27 cellular contexts compared by ENCODE assay signal in the genomic region with DNA sequence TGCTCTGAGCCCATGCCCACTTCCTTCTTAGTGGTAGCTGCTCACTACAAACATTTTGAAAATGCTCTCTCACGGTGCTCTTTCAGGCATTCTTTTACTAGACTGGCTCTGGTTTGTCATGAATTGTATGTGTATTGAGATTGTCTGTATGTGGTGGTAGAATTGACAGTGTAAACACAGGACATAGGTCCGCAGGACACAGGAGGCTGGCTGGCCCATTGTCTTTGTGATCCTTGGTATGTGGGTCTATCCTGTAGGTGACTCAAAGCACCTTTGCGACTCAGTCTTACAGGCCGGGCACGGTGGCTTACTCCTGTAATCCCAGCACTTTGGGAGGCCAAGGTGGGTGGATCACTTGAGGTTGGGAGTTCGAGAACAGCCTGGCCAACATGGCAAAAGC.
"Had no signal": no experiment of that assay in that cellular context is flagged by ENCODE, and none has a peak within 500 bp of the region (broad histone marks: within the 10 kb centered on the region; RNA-seq: fewer than 3 reads in every experiment).

No MANE protein-coding gene starts in this region.

- H3K9me3 ChIP-seq: ascending aorta, right atrium auricular region, stomach, thyroid gland, upper lobe of left lung had no signal

- H3K27me3 Mint-ChIP-seq: activated naive CD4-positive, alpha-beta T cell treated with anti-CD3 and anti-CD28 coated beads, Interleukin-2, amount 10 ng/mL, durations not matched to agents 7 days and 5 days had no signal

- H3K36me3 ChIP-seq: ascending aorta, brain microvascular endothelial cell, heart right ventricle, right atrium auricular region, stomach, thyroid gland, upper lobe of left lung, WERI-Rb-1 had no signal

- H3K27me3 ChIP-seq: ascending aorta, brain microvascular endothelial cell, foreskin keratinocyte, heart right ventricle, right atrium auricular region, stomach, thyroid gland, upper lobe of left lung had no signal

- H3K4me1 Mint-ChIP-seq: activated CD4-positive, alpha-beta T cell treated with anti-CD3 and anti-CD28 coated beads, Interleukin-2, amount 10 ng/mL, durations not matched to agents 24 days and 14 days; activated naive CD4-positive, alpha-beta T cell treated with anti-CD3 and anti-CD28 coated beads, Interleukin-2, amount 10 ng/mL, durations not matched to agents 7 days and 5 days; activated naive CD8-positive, alpha-beta T cell treated with anti-CD3 and anti-CD28 coated beads, Interleukin-2, amount 10 ng/mL, durations not matched to agents 7 days and 5 days; naive thymus-derived CD8-positive, alpha-beta T cell; stimulated activated memory B cell treated with anti-CD40 and anti-IgM and Interleukin-4, amounts not matched to agents 10 μg/mL and 1 μg/mL and 100 μg/mL, for 72 hours; T-helper 17 cell had no signal

- DNase-seq: activated CD4-positive, alpha-beta memory T cell treated with anti-CD3 and anti-CD28 coated beads for 36 hours; activated CD4-positive, alpha-beta T cell treated with anti-CD3 and anti-CD28 coated beads, Interleukin-2, amount 10 ng/mL, durations not matched to agents 24 days and 14 days; activated CD4-positive, CD25-positive, alpha-beta regulatory T cell treated with anti-CD3 and anti-CD28 coated beads, Interleukin-2, amount 50 U/mL, for 72 hours; activated CD8-positive, alpha-beta memory T cell treated with anti-CD3 and anti-CD28 coated beads, Interleukin-2, amount 50 U/mL, for 4 hours; activated gamma-delta T cell; activated naive CD4-positive, alpha-beta T cell treated with anti-CD3 and anti-CD28 coated beads, Interleukin-2, amount 10 ng/mL, durations not matched to agents 7 days and 5 days; activated naive CD8-positive, alpha-beta T cell treated with anti-CD3 and anti-CD28 coated beads, Interleukin-2, amount 10 ng/mL, durations not matched to agents 7 days and 5 days; activated T-cell treated with anti-CD3 and anti-CD28 coated beads, Interleukin-2, amount 50 U/mL, for 1 hour; brain microvascular endothelial cell; caudate nucleus; foreskin keratinocyte; heart right ventricle; midbrain; naive thymus-derived CD8-positive, alpha-beta T cell; stimulated activated CD4-positive, alpha-beta T cell treated with anti-CD3 and anti-CD28 coated beads, Interleukin-1b, Interleukin-23, amount 100 ng/mL, for 48 hours; stimulated activated CD4-positive, alpha-beta T cell treated with anti-CD3 and anti-CD28 coated beads, Interleukin-4, amount 100 ng/mL, for 4 hours; stimulated activated CD8-positive, alpha-beta memory T cell treated with anti-CD3 and anti-CD28 coated beads, Interleukin-4, amount 100 ng/mL, for 48 hours; stomach; T-helper 17 cell; T1000; upper lobe of left lung; WERI-Rb-1 had no signal

- H3K4me3 Mint-ChIP-seq: activated CD4-positive, alpha-beta memory T cell treated with anti-CD3 and anti-CD28 coated beads for 36 hours; activated CD4-positive, alpha-beta T cell treated with anti-CD3 and anti-CD28 coated beads, Interleukin-2, amount 10 ng/mL, durations not matched to agents 24 days and 14 days; activated naive CD4-positive, alpha-beta T cell treated with anti-CD3 and anti-CD28 coated beads, Interleukin-2, amount 10 ng/mL, durations not matched to agents 7 days and 5 days; activated naive CD8-positive, alpha-beta T cell treated with anti-CD3 and anti-CD28 coated beads, Interleukin-2, amount 10 ng/mL, durations not matched to agents 7 days and 5 days; naive thymus-derived CD8-positive, alpha-beta T cell; stimulated activated memory B cell treated with anti-CD40 and anti-IgM and Interleukin-4, amounts not matched to agents 10 μg/mL and 1 μg/mL and 100 μg/mL, for 72 hours; T-helper 17 cell had no signal

- H3K9me3 Mint-ChIP-seq: activated CD4-positive, alpha-beta memory T cell treated with anti-CD3 and anti-CD28 coated beads for 36 hours; activated CD4-positive, alpha-beta T cell treated with anti-CD3 and anti-CD28 coated beads, Interleukin-2, amount 10 ng/mL, durations not matched to agents 24 days and 14 days; activated naive CD4-positive, alpha-beta T cell treated with anti-CD3 and anti-CD28 coated beads, Interleukin-2, amount 10 ng/mL, durations not matched to agents 7 days and 5 days; activated naive CD8-positive, alpha-beta T cell treated with anti-CD3 and anti-CD28 coated beads, Interleukin-2, amount 10 ng/mL, durations not matched to agents 7 days and 5 days; stimulated activated memory B cell treated with anti-CD40 and anti-IgM and Interleukin-4, amounts not matched to agents 10 μg/mL and 1 μg/mL and 100 μg/mL, for 72 hours had no signal

- H3K27ac ChIP-seq: ascending aorta, brain microvascular endothelial cell, foreskin keratinocyte, right atrium auricular region, stomach, thyroid gland, upper lobe of left lung, WERI-Rb-1 had no signal

- H3K36me3 Mint-ChIP-seq: activated CD4-positive, alpha-beta memory T cell treated with anti-CD3 and anti-CD28 coated beads for 36 hours; activated naive CD4-positive, alpha-beta T cell treated with anti-CD3 and anti-CD28 coated beads, Interleukin-2, amount 10 ng/mL, durations not matched to agents 7 days and 5 days; activated naive CD8-positive, alpha-beta T cell treated with anti-CD3 and anti-CD28 coated beads, Interleukin-2, amount 10 ng/mL, durations not matched to agents 7 days and 5 days; naive thymus-derived CD8-positive, alpha-beta T cell; stimulated activated memory B cell treated with anti-CD40 and anti-IgM and Interleukin-4, amounts not matched to agents 10 μg/mL and 1 μg/mL and 100 μg/mL, for 72 hours had no signal

- H3K27ac Mint-ChIP-seq: activated CD4-positive, alpha-beta memory T cell treated with anti-CD3 and anti-CD28 coated beads for 36 hours; activated CD4-positive, alpha-beta T cell treated with anti-CD3 and anti-CD28 coated beads, Interleukin-2, amount 10 ng/mL, durations not matched to agents 24 days and 14 days; activated naive CD4-positive, alpha-beta T cell treated with anti-CD3 and anti-CD28 coated beads, Interleukin-2, amount 10 ng/mL, durations not matched to agents 7 days and 5 days; activated naive CD8-positive, alpha-beta T cell treated with anti-CD3 and anti-CD28 coated beads, Interleukin-2, amount 10 ng/mL, durations not matched to agents 7 days and 5 days; naive thymus-derived CD8-positive, alpha-beta T cell; stimulated activated memory B cell treated with anti-CD40 and anti-IgM and Interleukin-4, amounts not matched to agents 10 μg/mL and 1 μg/mL and 100 μg/mL, for 72 hours; T-helper 17 cell had no signal

- H3K4me1 ChIP-seq: ascending aorta, foreskin keratinocyte, right atrium auricular region, stomach, thyroid gland had no signal

- ATAC-seq: foreskin keratinocyte; naive thymus-derived CD8-positive, alpha-beta T cell; stimulated activated memory B cell treated with anti-CD40 and anti-IgM and Interleukin-4, amounts not matched to agents 10 μg/mL and 1 μg/mL and 100 μg/mL, for 72 hours; T-helper 17 cell had no signal

- H3K4me2 ChIP-seq: smooth muscle cell had no signal

- H3K4me3 ChIP-seq: ascending aorta, heart right ventricle, right atrium auricular region, smooth muscle cell, stomach, thyroid gland, upper lobe of left lung had no signal
